Comparison of ENCODE assay signal across 28 cellular contexts in genomic region chr6:68026483-68026882, GRCh38.
"Had no signal": no experiment of that assay in that cellular context is flagged by ENCODE, and none has a peak within 500 bp of the region (broad histone marks: within the 10 kb centered on the region; RNA-seq: fewer than 3 reads in every experiment).

No MANE protein-coding gene starts in this region.

- H3K4me1 ChIP-seq: colonic mucosa, esophagus muscularis mucosa, esophagus squamous epithelium, foreskin keratinocyte, gastrocnemius medialis, gastroesophageal sphincter, heart left ventricle, heart right ventricle had no signal

- DNase-seq: colonic mucosa; cortex of kidney; dermis blood vessel endothelial cell; dorsolateral prefrontal cortex; effector CD4-positive, alpha-beta T cell; effector CD8-positive, alpha-beta T cell; effector memory CD4-positive, alpha-beta T cell; effector memory CD8-positive, alpha-beta T cell; endodermal cell; erythroblast; esophagus squamous epithelium; foreskin fibroblast; foreskin keratinocyte; foreskin melanocyte; gastrocnemius medialis; glutamatergic neuron; head of caudate nucleus; heart left ventricle; heart right ventricle had no signal

- H3K4me3 ChIP-seq: colonic mucosa, coronary artery, dorsolateral prefrontal cortex, esophagus muscularis mucosa, esophagus squamous epithelium, gastrocnemius medialis, gastroesophageal sphincter, heart left ventricle, heart right ventricle had no signal

- ATAC-seq: effector memory CD8-positive, alpha-beta T cell; esophagus mucosa; foreskin keratinocyte; gastrocnemius medialis; gastroesophageal sphincter; heart left ventricle; heart right ventricle had no signal

- FAIRE-seq: colon, endometrium, endothelial cell of umbilical vein, frontal cortex had no signal

- H3K36me3 ChIP-seq: colonic mucosa, esophagus muscularis mucosa, esophagus squamous epithelium, gastrocnemius medialis, gastroesophageal sphincter, heart left ventricle, heart right ventricle had no signal

- H3K27ac ChIP-seq: colonic mucosa, coronary artery, dorsolateral prefrontal cortex, epithelial cell of prostate, esophagus muscularis mucosa, esophagus squamous epithelium, foreskin keratinocyte, gastrocnemius medialis, gastroesophageal sphincter, heart left ventricle, heart right ventricle had no signal

- H3K27me3 ChIP-seq: colonic mucosa, dorsolateral prefrontal cortex, esophagus muscularis mucosa, esophagus squamous epithelium, foreskin keratinocyte, gastrocnemius medialis, gastroesophageal sphincter, heart left ventricle, heart right ventricle had no signal

- H3K9me3 ChIP-seq: colonic mucosa, esophagus muscularis mucosa, gastrocnemius medialis, gastroesophageal sphincter had no signal
